In the genomic region with DNA sequence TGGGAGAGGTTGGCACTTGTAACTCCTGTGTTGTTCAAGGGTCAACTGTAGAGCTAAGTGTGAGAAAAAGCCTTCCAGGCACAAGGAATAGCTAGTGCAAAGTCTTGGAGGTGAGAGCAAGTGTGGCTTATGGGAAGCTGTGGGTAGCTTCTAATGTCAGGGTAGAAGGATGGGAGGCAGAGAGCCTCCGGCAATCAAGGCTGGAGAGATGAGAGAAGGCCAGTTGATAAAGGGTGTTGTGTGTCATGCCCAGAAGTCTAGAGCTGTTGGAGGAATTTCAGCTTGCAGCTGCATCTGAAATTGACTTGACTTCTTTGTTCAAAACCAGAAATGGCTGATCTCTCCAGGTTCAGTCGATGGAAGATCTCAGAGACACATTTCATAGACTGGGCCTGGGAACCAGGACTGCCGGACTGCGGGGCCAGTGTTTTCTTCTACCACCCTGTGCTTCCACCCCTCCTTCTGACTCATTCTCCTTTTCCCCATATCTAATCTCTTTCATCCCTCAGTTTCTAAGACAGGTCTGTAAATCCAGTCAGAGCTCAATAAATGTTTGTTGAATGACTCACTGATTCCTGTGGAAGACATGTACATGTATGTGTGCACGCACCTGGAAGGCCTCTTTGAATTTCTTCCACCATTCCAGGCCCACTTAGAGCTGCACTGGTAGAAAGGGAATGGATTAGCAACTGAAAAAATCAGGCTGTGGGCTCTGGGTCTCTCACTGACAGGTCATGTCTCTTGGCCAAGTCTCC, we compare ENCODE assay signal across 23 cellular contexts.
DNase-seq lines count a peak whose midpoint lies in the region; ATAC-seq, FAIRE-seq and TF ChIP-seq lines count a peak whose summit lies in the region.
"Had no signal": no experiment of that assay in that cellular context is flagged by ENCODE, and none has a peak within 500 bp of the region (broad histone marks: within the 10 kb centered on the region; RNA-seq: fewer than 3 reads in every experiment).

No MANE protein-coding gene starts in this region.

- DNase-seq in M059J (ENCODE audit: low read depth) (peak; percentile 83), bronchial epithelial cell (ENCODE audit: low read depth) (peak; percentile 95), kidney tubule cell (ENCODE audit: low spot score) (peak; percentile 53), stomach (no peak), HAP-1 (ENCODE audit: low spot score in 2 of 2) (no peak)
- DNase-seq: activated CD8-positive, alpha-beta T cell treated with anti-CD3 and anti-CD28 coated beads for 36 hours; activated naive CD8-positive, alpha-beta T cell treated with anti-CD3 and anti-CD28 coated beads for 36 hours; activated T-cell treated with anti-CD3 and anti-CD28 coated beads, Interleukin-2, amount 50 U/mL, for 72 hours; BE2C; hypothalamus; left cardiac atrium; NCI-H1417 treated with DMSO at 0.1 percent for 48 hours; sigmoid colon had no signal

- H3K9me3 ChIP-seq in stomach (no peaks in the 10 kb centered on the region), HAP-1 (no peaks in the 10 kb centered on the region)
- H3K9me3 ChIP-seq: BE2C, neutrophil, sigmoid colon, suprapubic skin had no signal

- no peak for TF ChIP-seq CTCF in bronchial epithelial cell (IDR thresholded peaks at IDR 0.05; ENCODE audit: insufficient read depth, low read length, severe bottlenecking)
- no peak for TF ChIP-seq CTCF in stomach (IDR thresholded peaks at IDR 0.05)

- H3K4me3 ChIP-seq in bronchial epithelial cell (ENCODE audit: low read depth, low read length) (no peak overlapping the region), stomach (no peak overlapping the region), HAP-1 (no peak overlapping the region)
- H3K4me3 ChIP-seq: cardiac muscle cell, sigmoid colon, suprapubic skin had no signal

- intact Hi-C loops in stomach (cut with DNase I; ENCODE audit: low total_unique reads) = no loop called here

- no peak for TF ChIP-seq EP300 in stomach (IDR thresholded peaks at IDR 0.05)

- no peak for ATAC-seq in activated CD4-positive, CD25-positive, alpha-beta regulatory T cell treated with anti-CD3 and anti-CD28 coated beads, Interleukin-2, amount 50 U/mL, for 24 hours
- ATAC-seq in GM18519 (IDR thresholded peaks at IDR 0.05; ENCODE audit: low FRiP score, unreplicated experiment) = no peak
- ATAC-seq: activated CD8-positive, alpha-beta T cell treated with anti-CD3 and anti-CD28 coated beads for 36 hours; activated T-cell treated with anti-CD3 and anti-CD28 coated beads, Interleukin-2, amount 50 U/mL, for 72 hours; Right ventricle myocardium inferior had no signal

- H3K27me3 ChIP-seq in bronchial epithelial cell (ENCODE audit: control insufficient read depth, insufficient read depth, low read length) = no peaks in the 10 kb centered on the region
- no peaks in the 10 kb centered on the region for H3K27me3 ChIP-seq in stomach
- H3K27me3 ChIP-seq in HAP-1 (ENCODE audit: low read depth) = no peaks in the 10 kb centered on the region
- H3K27me3 ChIP-seq: BE2C, cardiac muscle cell, neutrophil, sigmoid colon, suprapubic skin had no signal

- in situ Hi-C loops in HAP-1 (cut with MboI; ENCODE audit: low sequenced_read_pairs) = no loop called here

- no peak for FAIRE-seq in bronchial epithelial cell (lab: Jason Lieb, UNC)
- FAIRE-seq: D721Med had no signal

- no peaks in the 10 kb centered on the region for H3K36me3 ChIP-seq in bronchial epithelial cell (ENCODE audit: control insufficient read depth, insufficient read depth, low read length)
- H3K36me3 ChIP-seq in stomach = no peaks in the 10 kb centered on the region
- no peaks in the 10 kb centered on the region for H3K36me3 ChIP-seq in HAP-1 (replicated peaks)
- H3K36me3 ChIP-seq: BE2C, cardiac muscle cell, neutrophil, sigmoid colon, suprapubic skin had no signal

- TF ChIP-seq POLR2A in stomach (IDR thresholded peaks at IDR 0.05) = no peak

- WGBS in stomach, 5 donors = 55 to 76% (median 69%) methylated on average over 5 of the region's 5 CpGs

- H3K27ac ChIP-seq in stomach = peak overlapping the region in 3 of 5 donors; percentile 33 to 66 (median 40)
- H3K27ac ChIP-seq: cardiac muscle cell, HL-60, KMS-11, neutrophil, sigmoid colon, suprapubic skin, VCaP had no signal

- peaks cover 0 to 16% (median 0%) of the 10 kb centered on the region in 4 donors for H3K4me1 ChIP-seq in stomach
- no peaks in the 10 kb centered on the region for H3K4me1 ChIP-seq in HAP-1
- H3K4me1 ChIP-seq: BE2C, sigmoid colon, suprapubic skin had no signal

Comparison
In these comparisons a context has a peak if more than half of its experiments do, and no peak if none do; other contexts are left out.
1. DNase-seq: peak in M059J (single experiment), bronchial epithelial cell (single experiment) and kidney tubule cell (single experiment); none in stomach (single experiment) and HAP-1 (0 of 2).